8 cellular contexts compared by ENCODE assay signal in genomic region chr11:3378426-3379423, GRCh38. TPM values are rescaled to one million over a fixed set of nuclear protein-coding genes. Genes with fewer than 3 reads are reported as not detected.
DNase-seq lines count a peak whose midpoint lies in the region; ATAC-seq and TF ChIP-seq lines count a peak whose summit lies in the region.

Gene ZNF195 (minus strand): TSS chr11:3379146. CDS start chr11:3379040, 106 bp downstream.

- peak; percentile 100 for ATAC-seq in HG02798 (IDR thresholded peaks at IDR 0.05; ENCODE audit: poor library complexity, unreplicated experiment)

- intact Hi-C loops in cardiac septum (cut with DNase I), result no loop called here

- peaks cover 42% of the 10 kb centered on the region for H3K4me1 Mint-ChIP-seq in type B pancreatic cell (ENCODE audit: unreplicated experiment)

- peaks cover 13% of the 10 kb centered on the region for H3K36me3 ChIP-seq in adipocyte (ENCODE audit: control insufficient read depth, insufficient read depth, low read length, severe bottlenecking)

- H3K27me3 ChIP-seq in adipocyte (replicated peaks; ENCODE audit: control insufficient read depth, insufficient read depth, low read length), result no peaks in the 10 kb centered on the region

- peak within 1 kb of the TSS; percentile 97 for H3K9ac ChIP-seq in adipocyte (ENCODE audit: low read length)

- peak within 1 kb of the TSS; percentile 99 for H3K4me3 Mint-ChIP-seq in type B pancreatic cell

- H3K4me1 ChIP-seq in adipocyte (ENCODE audit: control insufficient read depth, insufficient read depth, low read length), result peaks cover 59% of the 10 kb centered on the region

- peak within 1 kb of the TSS; percentile 98 for H3K27ac Mint-ChIP-seq in type B pancreatic cell

- peaks cover 6% of the 10 kb centered on the region for H3K9me3 Mint-ChIP-seq in type B pancreatic cell

- no peak for TF ChIP-seq CTCF in GM12875 (IDR thresholded peaks at IDR 0.05; ENCODE audit: borderline replicate concordance, insufficient read depth, low read depth, low read length)
- no peak for TF ChIP-seq CTCF in type B pancreatic cell (conservative IDR thresholded peaks at IDR 0.05)

- DNase-seq in NCI-H1436 (lab: John Stamatoyannopoulos, UW) (peak; percentile 98), T follicular helper cell (ENCODE audit: low read depth) (peak; percentile 93), adipocyte (ENCODE audit: low read depth) (peak; percentile 99), cardiac septum (ENCODE audit: low spot score) (peak; percentile 99), pons (ENCODE audit: low spot score) (peak; percentile 99), type B pancreatic cell (ENCODE audit: extremely low spot score, unreplicated experiment) (peak; percentile 97)

- peaks cover 46% of the 10 kb centered on the region for H3K36me3 Mint-ChIP-seq in type B pancreatic cell

- H3K27me3 Mint-ChIP-seq in type B pancreatic cell, result no peaks in the 10 kb centered on the region

- peak within 1 kb of the TSS; percentile 71 for H3K4me3 ChIP-seq in GM12875 (ENCODE audit: low read depth, low read length)
- H3K4me3 ChIP-seq in adipocyte (ENCODE audit: low read length), result peak within 1 kb of the TSS; percentile 94

- no peaks in the 10 kb centered on the region for H3K9me3 ChIP-seq in adipocyte (ENCODE audit: control insufficient read depth, low read length)

RNA-seq across cellular contexts. Expression of gene ZNF195, which starts in this region (rescaled TPM):
- total RNA-seq in cardiac septum (8.2 TPM), type B pancreatic cell (ENCODE audit: low replicate concordance) (42.5 and 53.4 TPM in 2 replicates)

Comparison
In these comparisons a context has a peak if more than half of its experiments do, and no peak if none do; other contexts are left out.
1. Peak in every context shown above with its lines: DNase-seq, ATAC-seq and H3K4me3 ChIP-seq.